20 cellular contexts compared by ENCODE assay signal in the genomic region with DNA sequence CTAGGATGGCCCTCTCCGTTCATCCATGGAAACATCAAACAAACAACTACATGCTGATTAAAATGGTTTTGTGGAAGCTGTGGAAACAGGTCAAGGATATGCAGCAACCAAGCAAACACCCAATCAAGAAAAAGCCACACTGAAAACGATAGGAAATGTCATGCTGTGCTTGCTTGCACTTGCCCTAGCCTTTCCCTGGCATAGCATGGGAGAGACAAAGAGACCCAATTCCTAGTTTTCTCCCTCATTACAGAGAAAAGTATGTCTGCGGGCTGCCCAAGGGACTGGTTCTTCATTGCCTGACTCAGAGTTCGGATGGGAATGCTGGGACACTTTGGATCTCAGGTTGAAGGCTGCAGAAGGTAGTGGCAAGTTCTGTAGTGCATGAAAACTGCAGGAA.
DNase-seq lines count a peak whose midpoint lies in the region; ATAC-seq, FAIRE-seq and TF ChIP-seq lines count a peak whose summit lies in the region.
"Had no signal": no experiment of that assay in that cellular context is flagged by ENCODE, and none has a peak within 500 bp of the region (broad histone marks: within the 10 kb centered on the region; RNA-seq: fewer than 3 reads in every experiment).

No MANE protein-coding gene starts in this region.

- H3K4me3 Mint-ChIP-seq in astrocyte (ENCODE audit: unreplicated experiment), result no peak overlapping the region
- H3K4me3 Mint-ChIP-seq: CD8-positive, alpha-beta memory T cell; T-helper 1 cell treated with Interleukin-12 subunit alpha and Interleukin-12 subunit beta and Interleukin-4 antibody, amounts not matched to agents 30 μg/mL and 1 μg/mL, for 36 hours had no signal

- no peak overlapping the region for H2AFZ ChIP-seq in astrocyte (ENCODE audit: low read depth, low read length)

- H3K4me3 ChIP-seq in A673 (ENCODE audit: low read depth, low read length, poor library complexity, severe bottlenecking) (no peak overlapping the region), astrocyte (ENCODE audit: insufficient read depth, low read depth, low read length) (no peak overlapping the region)
- H3K4me3 ChIP-seq: A549, SJSA1 had no signal

- peak overlapping the region; percentile 65 for H3K27ac ChIP-seq in A673 (ENCODE audit: low read depth, low read length, poor library complexity, severe bottlenecking)
- H3K27ac ChIP-seq in astrocyte (ENCODE audit: low read depth, low read length), result no peak overlapping the region
- H3K27ac ChIP-seq: A549, KMS-11, SJSA1 had no signal

- H3K9me3 Mint-ChIP-seq in astrocyte (ENCODE audit: unreplicated experiment), result no peaks in the 10 kb centered on the region
- H3K9me3 Mint-ChIP-seq: CD8-positive, alpha-beta memory T cell; T-helper 1 cell treated with Interleukin-12 subunit alpha and Interleukin-12 subunit beta and Interleukin-4 antibody, amounts not matched to agents 30 μg/mL and 1 μg/mL, for 36 hours had no signal

- H3K4me2 ChIP-seq in astrocyte (ENCODE audit: low read length), result no peak overlapping the region
- H3K4me2 ChIP-seq: A549, KMS-11 had no signal

- peaks cover 24% of the 10 kb centered on the region for H3K4me1 ChIP-seq in A673 (ENCODE audit: insufficient read depth, low read length, poor library complexity, severe bottlenecking)
- no peaks in the 10 kb centered on the region for H3K4me1 ChIP-seq in astrocyte (ENCODE audit: insufficient read depth, low read length)
- H3K4me1 ChIP-seq: A549, SJSA1 had no signal

- peak; percentile 71 for DNase-seq in A673 (ENCODE audit: low spot score)
- DNase-seq in H54 (ENCODE audit: insufficient read length, low spot score), result no peak
- no peak for DNase-seq in astrocyte (ENCODE audit: low read depth)
- peak; percentile 28 for DNase-seq in iPS DF 4.7 (ENCODE audit: extremely low read depth, low spot score)
- DNase-seq in DMS114 treated with DMSO at 0.1 percent for 48 hours (lab: John Stamatoyannopoulos, UW; ENCODE audit: unreplicated experiment), result no peak
- DNase-seq in NCI-H748 treated with DMSO at 0.1 percent for 48 hours (lab: John Stamatoyannopoulos, UW), result no peak
- no peak for DNase-seq in SHP77 treated with DMSO at 0.1 percent for 48 hours (lab: John Stamatoyannopoulos, UW)
- DNase-seq: C1 segment of cervical spinal cord; CD8-positive, alpha-beta memory T cell; NCI-H1048; NCI-H1436; NCI-H524 treated with DMSO at 0.1 percent for 48 hours had no signal

- POLR2A ChIA-PET in A673 (lab: Charles Lee; ENCODE audit: low non-redundant PET), result no interaction called here

- FAIRE-seq in H54 (lab: Jason Lieb, UNC) (peak; percentile 83), astrocyte (lab: Jason Lieb, UNC) (no peak)
- FAIRE-seq: A549, HepG2 had no signal

- no peak for ATAC-seq in GM21576 (IDR thresholded peaks at IDR 0.05; ENCODE audit: unreplicated experiment)
- ATAC-seq: A549, HCT116, HepG2, Panc1 had no signal

- no peak overlapping the region for H3K9ac ChIP-seq in astrocyte (ENCODE audit: low read length)
- H3K9ac ChIP-seq: KMS-11 had no signal

- H3K27me3 ChIP-seq in A673 (replicated peaks; ENCODE audit: insufficient read depth, low read depth, low read length, poor library complexity), result no peaks in the 10 kb centered on the region
- no peaks in the 10 kb centered on the region for H3K27me3 ChIP-seq in astrocyte (ENCODE audit: insufficient read depth, low read length)
- H3K27me3 ChIP-seq: SJSA1 had no signal

- no peaks in the 10 kb centered on the region for H3K36me3 Mint-ChIP-seq in astrocyte (ENCODE audit: low read depth, unreplicated experiment)

- H3K27ac Mint-ChIP-seq in astrocyte (ENCODE audit: unreplicated experiment), result peak overlapping the region; percentile 31
- H3K27ac Mint-ChIP-seq: CD8-positive, alpha-beta memory T cell; T-helper 1 cell treated with Interleukin-12 subunit alpha and Interleukin-12 subunit beta and Interleukin-4 antibody, amounts not matched to agents 30 μg/mL and 1 μg/mL, for 36 hours had no signal

- TF ChIP-seq CTCF in A673 (conservative IDR thresholded peaks at IDR 0.05; ENCODE audit: low read depth, low read length) (no peak), astrocyte (IDR thresholded peaks at IDR 0.05; ENCODE audit: insufficient read depth, low read depth, low read length) (no peak)

- H4K20me1 ChIP-seq in astrocyte (ENCODE audit: insufficient read depth, low read length), result no peaks in the 10 kb centered on the region

- intact Hi-C loops in A673 (cut with micrococcal nuclease; ENCODE audit: unreplicated experiment), result no loop called here

- H3K9me3 ChIP-seq in A673 (ENCODE audit: low read depth, low read length, poor library complexity, severe bottlenecking) (no peaks in the 10 kb centered on the region), astrocyte (ENCODE audit: insufficient read depth, low read depth, low read length) (no peaks in the 10 kb centered on the region)
- H3K9me3 ChIP-seq: A549, SJSA1 had no signal

- no TSS peak for BruUV-seq in A673 (replicated peaks; lab: Mats Ljungman, UMichigan)

- H3K27me3 Mint-ChIP-seq in astrocyte (ENCODE audit: low read depth, unreplicated experiment), result no peaks in the 10 kb centered on the region
- H3K27me3 Mint-ChIP-seq: CD8-positive, alpha-beta memory T cell had no signal

- H3K36me3 ChIP-seq in A673 (ENCODE audit: insufficient read depth, low read length, poor library complexity, severe bottlenecking) (no peaks in the 10 kb centered on the region), astrocyte (ENCODE audit: insufficient read depth, low read length) (no peaks in the 10 kb centered on the region)
- H3K36me3 ChIP-seq: SJSA1 had no signal

- H3K4me1 Mint-ChIP-seq in astrocyte (ENCODE audit: low read depth, unreplicated experiment), result no peaks in the 10 kb centered on the region
- H3K4me1 Mint-ChIP-seq: CD8-positive, alpha-beta memory T cell had no signal

- TF ChIP-seq POLR2A in H54 (IDR thresholded peaks at IDR 0.05; ENCODE audit: low read depth, low read length), result no peak

- no peaks in the 10 kb centered on the region for H3K79me2 ChIP-seq in astrocyte (ENCODE audit: insufficient read depth, low read length)

- CTCF ChIA-PET in A673 (lab: Charles Lee), result no interaction called here

Comparison
In these comparisons a context has a peak if more than half of its experiments do, and no peak if none do; other contexts are left out.
1. DNase-seq: peak in A673 (single experiment) and iPS DF 4.7 (single experiment); none in H54 (single experiment), astrocyte (single experiment), DMS114 treated with DMSO at 0.1 percent for 48 hours (single experiment), NCI-H748 treated with DMSO at 0.1 percent for 48 hours (single experiment) and SHP77 treated with DMSO at 0.1 percent for 48 hours (single experiment).